ENCODE assay signal across 8 cellular contexts in genomic region chr12:24909667-24910066, GRCh38. TPM values are rescaled to one million over a fixed set of nuclear protein-coding genes. Genes with fewer than 3 reads are reported as not detected.
DNase-seq lines count a peak whose midpoint lies in the region; ATAC-seq, FAIRE-seq and TF ChIP-seq lines count a peak whose summit lies in the region.

No MANE protein-coding gene starts in this region.

- POLR2A ChIA-PET in A549 (lab: Yijun Ruan, JAX) (no interaction called here), K562 (lab: Yijun Ruan, JAX) (interaction anchor here (0.7 kb wide), 1 partner anchor 10 kb away, joined by 3 read pairs; no protein-coding TSS in a partner anchor)

- H3K9me1 ChIP-seq in K562 (ENCODE audit: control insufficient read depth, insufficient read depth, low read length) (peaks cover 3% of the 10 kb centered on the region), keratinocyte (ENCODE audit: control insufficient read depth, extremely low read depth, insufficient read depth, low read length) (no peaks in the 10 kb centered on the region)

- no peaks in the 10 kb centered on the region for H3K27me3 ChIP-seq in K562 (ENCODE audit: control insufficient read depth in 2 of 2, insufficient read depth in 2 of 2, low read length in 2 of 2)
- H3K27me3 ChIP-seq in keratinocyte (ENCODE audit: control insufficient read depth, extremely low read depth, insufficient read depth, low read length): no peaks in the 10 kb centered on the region

- H3K36me3 ChIP-seq in K562 (ENCODE audit: control insufficient read depth, insufficient read depth, low read length) (peaks cover 28% of the 10 kb centered on the region; the same call in 2 of the 3 replicates), keratinocyte (ENCODE audit: control insufficient read depth in 2 of 2, extremely low read depth in 1 of 2, insufficient read depth in 2 of 2, low read length in 2 of 2) (no peaks in the 10 kb centered on the region)

- no peak for TF ChIP-seq RAD21 in A549 (conservative IDR thresholded peaks at IDR 0.05 in 1 of 2, IDR thresholded peaks at IDR 0.05 in 1 of 2)
- no peak for TF ChIP-seq RAD21 in K562 (CRISPR knock-in tag; conservative IDR thresholded peaks at IDR 0.05 in 1 of 2, IDR thresholded peaks at IDR 0.05 in 1 of 2)

- H3K79me2 ChIP-seq in K562 (ENCODE audit: control insufficient read depth, insufficient read depth, low read length) (peaks cover 90% of the 10 kb centered on the region), keratinocyte (ENCODE audit: control insufficient read depth, insufficient read depth, low read length) (no peaks in the 10 kb centered on the region)

- H4K20me1 ChIP-seq in K562 (replicated peaks; ENCODE audit: control insufficient read depth, insufficient read depth, low read length): peaks cover 10% of the 10 kb centered on the region
- no peaks in the 10 kb centered on the region for H4K20me1 ChIP-seq in keratinocyte (ENCODE audit: control insufficient read depth, extremely low read depth, insufficient read depth, low read length)

- in situ Hi-C loops in K562 (cut with MboI): no loop called here

- H3K4me2 ChIP-seq in A549 (no peak overlapping the region), K562 (ENCODE audit: insufficient read depth, low read length) (no peak overlapping the region), keratinocyte (ENCODE audit: control insufficient read depth, extremely low read depth, insufficient read depth, low read depth, low read length) (peak overlapping the region; percentile 4)

- peak; percentile 68 to 76 for ATAC-seq in A549
- ATAC-seq in K562: peak; percentile 32; the same call in 1 of the 3 replicates
- ATAC-seq in GM18502 (IDR thresholded peaks at IDR 0.05; ENCODE audit: poor library complexity, unreplicated experiment): no peak
- ATAC-seq in HG03439 (IDR thresholded peaks at IDR 0.05; ENCODE audit: unreplicated experiment): no peak

- dilution Hi-C loops in keratinocyte (cut with MboI; ENCODE audit: extremely low pct_ligation_motif_present, low sequenced_read_pairs): no loop called here

- FAIRE-seq in A549 (lab: Jason Lieb, UNC): no peak
- no peak for FAIRE-seq in K562 (lab: Jason Lieb, UNC)
- peak; percentile 77 for FAIRE-seq in keratinocyte (lab: Jason Lieb, UNC)

- CTCF ChIA-PET in A549 (lab: Yijun Ruan, JAX) (no interaction called here), K562 (lab: Yijun Ruan, JAX; ENCODE audit: low intra/inter-chr PET ratio) (no interaction called here)

- intact Hi-C loops in K562 (cut with micrococcal nuclease): no loop called here

- no peaks in the 10 kb centered on the region for H3K9me3 ChIP-seq in A549
- H3K9me3 ChIP-seq in K562 (replicated peaks; ENCODE audit: control insufficient read depth, insufficient read depth, low read depth, low read length): peaks cover 1% of the 10 kb centered on the region; the same call in 1 of the 2 replicates
- H3K9me3 ChIP-seq in keratinocyte (ENCODE audit: control insufficient read depth, low read depth, low read length): no peaks in the 10 kb centered on the region

- H3K27ac ChIP-seq in A549: no peak overlapping the region
- no peak overlapping the region for H3K27ac ChIP-seq in K562 (ENCODE audit: extremely low read depth, low read depth, low read length)
- H3K27ac ChIP-seq in keratinocyte (ENCODE audit: control insufficient read depth, insufficient read depth, low read length): peak overlapping the region; percentile 65

- BruUV-seq in K562 (replicated peaks; lab: Mats Ljungman, UMichigan): no TSS peak

- DNase-seq in A549 (ENCODE audit: low read depth in 1 of 2, low spot score in 1 of 2) (peak in 1 of 2 experiments; percentile 45), HFF-Myc (ENCODE audit: extremely low read depth, low read depth) (peak; percentile 76), K562 (ENCODE audit: extremely low read depth in 1 of 4, low spot score in 3 of 4) (peak in 1 of 4 experiments; percentile 24), keratinocyte (ENCODE audit: low read depth, low spot score) (peak; percentile 66), NCI-H524 (lab: John Stamatoyannopoulos, UW) (no peak)
- no peak for DNase-seq in stimulated activated CD4-positive, alpha-beta T cell treated with anti-CD3 and anti-CD28 coated beads, Interleukin-1b, Interleukin-23, amount 100 ng/mL, for 48 hours

- TF ChIP-seq POLR2A in A549 (IDR thresholded peaks at IDR 0.05; ENCODE audit: low read length) (no peak), K562 (conservative IDR thresholded peaks at IDR 0.05) (no peak)

- 50% methylated on average over 3 of the region's 3 CpGs for WGBS in A549 (ENCODE audit: missing lambda C conversion rate)
- WGBS in K562 (ENCODE audit: insufficient coverage, low coverage, missing lambda C conversion rate): 57% methylated on average over 3 of the region's 3 CpGs

- TF ChIP-seq CTCF in A549 (IDR thresholded peaks at IDR 0.05): no peak
- TF ChIP-seq CTCF in HFF-Myc (IDR thresholded peaks at IDR 0.05; ENCODE audit: low read depth, low read length, missing control alignments): no peak
- no peak for TF ChIP-seq CTCF in K562 (IDR thresholded peaks at IDR 0.05 in 2 of 3, conservative IDR thresholded peaks at IDR 0.05 in 1 of 3; ENCODE audit: insufficient read depth in 2 of 3, low read depth in 1 of 3, low read length in 3 of 3)
- no peak for TF ChIP-seq CTCF in keratinocyte (optimal IDR thresholded peaks at IDR 0.05 in 1 of 3, IDR thresholded peaks at IDR 0.05 in 1 of 3, conservative IDR thresholded peaks at IDR 0.05 in 1 of 3; ENCODE audit: extremely low read depth in 1 of 3, insufficient read depth in 2 of 3, low read length in 3 of 3)

- H2AFZ ChIP-seq in K562 (ENCODE audit: low read depth, low read length) (no peak overlapping the region), keratinocyte (ENCODE audit: control insufficient read depth, low read length) (no peak overlapping the region)

- H3K4me3 ChIP-seq in A549 (no peak overlapping the region), HFF-Myc (replicated peaks; ENCODE audit: low read depth, low read length) (no peak overlapping the region), K562 (no peak overlapping the region), keratinocyte (ENCODE audit: control insufficient read depth in 2 of 3, extremely low read depth in 1 of 3, insufficient read depth in 2 of 3, low read depth in 1 of 3, low read length in 3 of 3) (no peak overlapping the region)

- H3K4me1 ChIP-seq in A549: peaks cover 13% of the 10 kb centered on the region
- H3K4me1 ChIP-seq in K562 (replicated peaks in 1 of 2; ENCODE audit: control insufficient read depth in 2 of 2, insufficient read depth in 2 of 2, low read length in 2 of 2): peaks cover 6 to 11% of the 10 kb centered on the region in 2 experiments; a peak in 3 of 5 replicates
- H3K4me1 ChIP-seq in keratinocyte (ENCODE audit: control insufficient read depth, extremely low read depth, insufficient read depth, low read length): peaks cover 3% of the 10 kb centered on the region

- no peak overlapping the region for H3K9ac ChIP-seq in K562 (ENCODE audit: insufficient read depth in 1 of 2, low read depth in 2 of 2, low read length in 2 of 2)
- H3K9ac ChIP-seq in keratinocyte (ENCODE audit: control insufficient read depth, extremely low read depth, insufficient read depth, low read length): peak overlapping the region; percentile 8

- TF ChIP-seq EP300 in A549 (IDR thresholded peaks at IDR 0.05) (no peak), K562 (IDR thresholded peaks at IDR 0.05; ENCODE audit: low read length) (no peak)

TF ChIP-seq in A549, 52 proteins besides CTCF, POLR2A, EP300 and RAD21 (continues in another document):
- TF ChIP-seq NPAS2 (CRISPR knock-in tag; IDR thresholded peaks at IDR 0.05; ENCODE audit: borderline replicate concordance): 0 out of 2 replicates have a peak, but pooled peaks have one; percentile 15

TF ChIP-seq in K562, 482 proteins besides CTCF, POLR2A, EP300 and RAD21 (continues in another document):
- TF ChIP-seq PHF8 (IDR thresholded peaks at IDR 0.05; ENCODE audit: borderline replicate concordance, low read length): no peak

RNA-seq across cellular contexts. Expression of gene BCAT1, which starts 39.2 kb away (rescaled TPM):
- polyA plus RNA-seq in A549 (2011; rRNA removed) (14.6 and 18.0 TPM in 2 replicates), A549 (2017; fragmentation: RNase III; extraction: RNeasy Plus Mini Kit Qiagen cat#74134 plus additional on column Dnase treatment) (10.4 to 12.2 TPM (median 10.5 TPM) in 3 replicates), K562 (2011; rRNA removed) (58.8 and 59.1 TPM in 2 replicates), K562 (2014; fragmentation: Illumina TruSeq; extraction: Trizol) (66.8 and 78.4 TPM in 2 replicates), K562 (2014; fragmentation: Nextera tagmentation; extraction: Ambion mirVana) (10 to 100 TPM; 38.5 to 45.4 TPM), K562 (2014; rRNA removed) (48.1 and 59.1 TPM in 2 replicates), keratinocyte (2.5 to 6.5 TPM (median 3.3 TPM) in 3 replicates)
- polyA plus RNA-seq in A549 (2012; cell fraction: cytosol; rRNA removed): 1.8 and 2.1 TPM in 2 replicates
- polyA plus RNA-seq in A549 (2012; cell fraction: nucleus; rRNA removed): 1.1 and 1.8 TPM in 2 replicates
- 26.2 and 30.2 TPM in 2 replicates for polyA minus RNA-seq in A549 (2011; rRNA and poly(A)+ RNA removed)
- total RNA-seq in K562 (2011; cell fraction: chromatin; rRNA removed; ENCODE audit: low replicate concordance): 53.5 and 124 TPM in 2 replicates
- 33.0 and 49.7 TPM in 2 replicates for total RNA-seq in K562 (2011; cell fraction: nucleolus; rRNA removed)
- 127 and 193 TPM in 2 replicates for total RNA-seq in K562 (2011; cell fraction: nucleoplasm; rRNA removed)
- total RNA-seq in K562 (2014; rRNA removed) (79.4 and 81.9 TPM in 2 replicates), K562 (2014; rRNA removed; fragmentation: Illumina TruSeq; extraction: Trizol) (130 and 155 TPM in 2 replicates), K562 (2015; rRNA removed; fragmentation: Illumina TruSeq; extraction: Trizol) (64.9 and 68.6 TPM in 2 replicates), K562 (2021) (154 and 157 TPM in 2 replicates)
- 28.1 and 58.5 TPM in 2 replicates for polyA plus RNA-seq in K562 (2011; cell fraction: cytosol; rRNA removed)
- polyA plus RNA-seq in K562 (2011; cell fraction: nucleus; rRNA removed): 33.1 and 43.9 TPM in 2 replicates
- polyA plus RNA-seq in K562 (2012): 53.7 and 101 TPM in 2 replicates
- polyA minus RNA-seq in K562 (2011; rRNA and poly(A)+ RNA removed): 130 and 179 TPM in 2 replicates
- polyA minus RNA-seq in K562 (2011; cell fraction: cytosol; rRNA and poly(A)+ RNA removed): 82.9 and 107 TPM in 2 replicates
- 34.1 and 69.3 TPM in 2 replicates for polyA minus RNA-seq in K562 (2011; cell fraction: nucleus; rRNA and poly(A)+ RNA removed)
- 3.4 TPM for polyA plus RNA-seq in keratinocyte (2011; ENCODE audit: low read depth)
- 3.3 and 4.3 TPM in 2 replicates for polyA plus RNA-seq in keratinocyte (2011; cell fraction: cytosol; rRNA removed)
- 2.1 and 3.8 TPM in 2 replicates for polyA plus RNA-seq in keratinocyte (2011; cell fraction: nucleus; rRNA removed)
- polyA plus RNA-seq in keratinocyte (2012; ENCODE audit: low replicate concordance): 2.1 and 13.2 TPM in 2 replicates
- 8.1 to 14.4 TPM (median 12.3 TPM) in 3 replicates for polyA minus RNA-seq in keratinocyte
- polyA minus RNA-seq in keratinocyte (2011; cell fraction: cytosol; rRNA and poly(A)+ RNA removed): 7.5 TPM
- polyA minus RNA-seq in keratinocyte (2011; cell fraction: nucleus; rRNA and poly(A)+ RNA removed): 3.7 and 9.1 TPM in 2 replicates

Comparison
In these comparisons a context has a peak if more than half of its experiments do, and no peak if none do; other contexts are left out.
1. ATAC-seq: peak in A549 (2 of 2) and K562 (single experiment); none in GM18502 (single experiment) and HG03439 (single experiment).
2. DNase-seq: peak in HFF-Myc (single experiment) and keratinocyte (single experiment); none in NCI-H524 (0 of 2) and stimulated activated CD4-positive, alpha-beta T cell treated with anti-CD3 and anti-CD28 coated beads, Interleukin-1b, Interleukin-23, amount 100 ng/mL, for 48 hours (single experiment).
3. Of the 35 proteins assayed by ChIP-seq in both K562 and A549: peak only in K562: BHLHE40 and MAX; only in A549: USF2; in both: none; in neither: 32.